20 cellular contexts compared by ENCODE assay signal in the genomic region with DNA sequence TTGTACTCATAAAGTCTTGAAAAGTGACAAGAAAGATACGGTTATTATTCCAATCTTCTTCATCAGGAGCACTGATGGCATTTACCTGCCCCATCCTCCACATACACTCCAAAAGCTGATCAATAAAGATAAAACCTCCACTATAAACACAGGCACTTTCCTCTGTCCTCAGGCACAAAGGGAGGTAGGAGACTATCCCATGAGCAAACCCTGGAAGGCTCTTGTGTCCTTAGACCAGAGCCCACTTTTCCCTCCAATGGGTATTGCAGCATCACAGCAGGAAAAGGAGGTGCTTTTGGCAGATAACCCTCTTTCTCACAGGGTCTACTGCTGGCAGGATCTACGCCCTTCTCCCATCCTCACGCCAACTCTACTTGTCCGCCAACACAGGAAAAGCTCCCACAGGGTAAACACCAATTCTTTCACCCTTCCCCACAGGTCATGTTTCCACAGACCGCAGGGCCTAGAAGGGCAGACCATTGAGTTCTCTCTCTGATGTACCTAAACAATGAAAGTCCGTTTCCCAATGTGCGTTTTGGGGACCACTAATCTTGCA. TPM values are rescaled to one million over a fixed set of nuclear protein-coding genes. Genes with fewer than 3 reads are reported as not detected.
A peak's percentile ranks its signal among the peaks of the same experiment; 100 is the strongest.
DNase-seq lines count a peak whose midpoint lies in the region; ATAC-seq and TF ChIP-seq lines count a peak whose summit lies in the region.
"Had no signal": no experiment of that assay in that cellular context is flagged by ENCODE, and none has a peak within 500 bp of the region (broad histone marks: within the 10 kb centered on the region; RNA-seq: fewer than 3 reads in every experiment).

No MANE protein-coding gene starts in this region.

- H3K4me2 ChIP-seq in neural progenitor cell, result peak overlapping the region; percentile 78

- peaks cover 10% of the 10 kb centered on the region for H3K36me3 Mint-ChIP-seq in activated naive CD4-positive, alpha-beta T cell treated with anti-CD3 and anti-CD28 coated beads, Interleukin-2, amount 50 U/mL, for 24 hours
- peaks cover 37% of the 10 kb centered on the region for H3K36me3 Mint-ChIP-seq in endothelial cell (ENCODE audit: low read depth, unreplicated experiment)
- H3K36me3 Mint-ChIP-seq in neural progenitor cell, result peaks cover 22% of the 10 kb centered on the region

- CTCF ChIA-PET in HEK293T (lab: Yijun Ruan, JAX), result interaction anchor here (0.6 kb wide), 1 partner anchor 89 kb away, joined by 3 read pairs; no protein-coding TSS in a partner anchor

- no peak overlapping the region for H3K9ac ChIP-seq in neural progenitor cell

- no peak overlapping the region for H2AFZ ChIP-seq in neural progenitor cell (replicated peaks)

- TF ChIP-seq CTCF in endothelial cell (IDR thresholded peaks at IDR 0.05; ENCODE audit: unreplicated experiment) (no peak), neural progenitor cell (IDR thresholded peaks at IDR 0.05) (no peak), upper lobe of right lung (IDR thresholded peaks at IDR 0.05) (no peak)

- H3K36me3 ChIP-seq in neural progenitor cell (peaks cover 12% of the 10 kb centered on the region), upper lobe of right lung (peaks cover 97% of the 10 kb centered on the region)

- no peaks in the 10 kb centered on the region for H3K79me2 ChIP-seq in neural progenitor cell (ENCODE audit: low read depth)

- no peak for DNase-seq in activated naive CD4-positive, alpha-beta T cell treated with anti-CD3 and anti-CD28 coated beads, Interleukin-2, amount 50 U/mL, for 16 hours
- DNase-seq in endothelial cell (ENCODE audit: low spot score), result no peak
- DNase-seq in neural progenitor cell (ENCODE audit: low spot score), result no peak
- DNase-seq in upper lobe of right lung, result no peak
- DNase-seq in NCI-H446 (lab: John Stamatoyannopoulos, UW), result no peak
- DNase-seq in HEK293T (ENCODE audit: extremely low spot score), result no peak
- DNase-seq: C1 segment of cervical spinal cord, COR-L47, DMS53, H7, IMR-90, NCI-H1436, NCI-H2081, NCI-H2227 treated with DMSO at 0.1 percent for 48 hours, NCI-H526, RPMI8226 had no signal

- no peaks in the 10 kb centered on the region for H3K9me3 Mint-ChIP-seq in activated naive CD4-positive, alpha-beta T cell treated with anti-CD3 and anti-CD28 coated beads, Interleukin-2, amount 50 U/mL, for 24 hours
- H3K9me3 Mint-ChIP-seq in endothelial cell (ENCODE audit: unreplicated experiment) (no peaks in the 10 kb centered on the region), neural progenitor cell (no peaks in the 10 kb centered on the region)

- H3K27ac ChIP-seq in neural progenitor cell (peak overlapping the region; percentile 78), upper lobe of right lung (no peak overlapping the region)
- H3K27ac ChIP-seq: SJSA1 had no signal

- H3K27me3 Mint-ChIP-seq in activated naive CD4-positive, alpha-beta T cell treated with anti-CD3 and anti-CD28 coated beads, Interleukin-2, amount 50 U/mL, for 24 hours, result no peaks in the 10 kb centered on the region
- H3K27me3 Mint-ChIP-seq in endothelial cell (ENCODE audit: unreplicated experiment) (peaks cover 3% of the 10 kb centered on the region), neural progenitor cell (ENCODE audit: insufficient read depth, low read depth) (no peaks in the 10 kb centered on the region)

- no peak overlapping the region for H3K4me3 Mint-ChIP-seq in activated naive CD4-positive, alpha-beta T cell treated with anti-CD3 and anti-CD28 coated beads, Interleukin-2, amount 50 U/mL, for 24 hours
- H3K4me3 Mint-ChIP-seq in endothelial cell (ENCODE audit: unreplicated experiment) (peak overlapping the region; percentile 25), neural progenitor cell (no peak overlapping the region)

- peaks cover 31% of the 10 kb centered on the region for H4K20me1 ChIP-seq in neural progenitor cell (ENCODE audit: low read depth)

- H3K4me3 ChIP-seq in neural progenitor cell (no peak overlapping the region), upper lobe of right lung (no peak overlapping the region)
- H3K4me3 ChIP-seq: SJSA1 had no signal

- no peaks in the 10 kb centered on the region for H3K27me3 ChIP-seq in neural progenitor cell
- no peaks in the 10 kb centered on the region for H3K27me3 ChIP-seq in upper lobe of right lung
- H3K27me3 ChIP-seq: SJSA1 had no signal

- peaks cover 41% of the 10 kb centered on the region for H3F3A ChIP-seq in neural progenitor cell (ENCODE audit: low read depth)

- peak; percentile 37 for ATAC-seq in upper lobe of right lung
- ATAC-seq in HG02678 (IDR thresholded peaks at IDR 0.05; ENCODE audit: unreplicated experiment), result no peak

- no peaks in the 10 kb centered on the region for H3K4me1 Mint-ChIP-seq in activated naive CD4-positive, alpha-beta T cell treated with anti-CD3 and anti-CD28 coated beads, Interleukin-2, amount 50 U/mL, for 24 hours
- H3K4me1 Mint-ChIP-seq in endothelial cell (ENCODE audit: unreplicated experiment) (peaks cover 8% of the 10 kb centered on the region), neural progenitor cell (no peaks in the 10 kb centered on the region)

- H3K4me1 ChIP-seq in neural progenitor cell (peaks cover 53% of the 10 kb centered on the region), upper lobe of right lung (peaks cover 5% of the 10 kb centered on the region)
- H3K4me1 ChIP-seq: SJSA1 had no signal

- H3K27ac Mint-ChIP-seq in activated naive CD4-positive, alpha-beta T cell treated with anti-CD3 and anti-CD28 coated beads, Interleukin-2, amount 50 U/mL, for 24 hours, result peak overlapping the region; percentile 32
- H3K27ac Mint-ChIP-seq in endothelial cell (ENCODE audit: unreplicated experiment) (peak overlapping the region; percentile 24), neural progenitor cell (no peak overlapping the region)

- POLR2A ChIA-PET in HEK293T (lab: Yijun Ruan, JAX), result no interaction called here

- no peaks in the 10 kb centered on the region for H3K9me3 ChIP-seq in neural progenitor cell (ENCODE audit: low read depth)
- no peaks in the 10 kb centered on the region for H3K9me3 ChIP-seq in upper lobe of right lung
- H3K9me3 ChIP-seq: SJSA1 had no signal

- intact Hi-C loops in upper lobe of right lung (cut with DNase I), result no loop called here

TF ChIP-seq in HEK293T, 16 proteins besides CTCF, POLR2A, EP300 and RAD21:
- TF ChIP-seq FOXA1 (IDR thresholded peaks at IDR 0.05), result no peak
- TF ChIP-seq ELF4 (IDR thresholded peaks at IDR 0.05), result no peak
- no peak for TF ChIP-seq LEF1 (IDR thresholded peaks at IDR 0.05; ENCODE audit: borderline replicate concordance)
- no peak for TF ChIP-seq FOXM1 (IDR thresholded peaks at IDR 0.05; ENCODE audit: borderline replicate concordance)
- no peak for TF ChIP-seq ZNF384 (IDR thresholded peaks at IDR 0.05)
- TF ChIP-seq SUZ12 (IDR thresholded peaks at IDR 0.05), result no peak
- no peak for TF ChIP-seq HDGF (IDR thresholded peaks at IDR 0.05; ENCODE audit: borderline replicate concordance)
- TF ChIP-seq L3MBTL2 (conservative IDR thresholded peaks at IDR 0.05), result no peak
- TF ChIP-seq FOXK2 (IDR thresholded peaks at IDR 0.05), result no peak
- TF ChIP-seq PKNOX1 (IDR thresholded peaks at IDR 0.05), result no peak
- no peak for TF ChIP-seq ARNT (IDR thresholded peaks at IDR 0.05)
- TF ChIP-seq TARDBP (IDR thresholded peaks at IDR 0.05), result no peak
- TF ChIP-seq SP1 (IDR thresholded peaks at IDR 0.05), result no peak
- TF ChIP-seq CTBP1 (IDR thresholded peaks at IDR 0.05; ENCODE audit: borderline replicate concordance), result no peak
- no peak for TF ChIP-seq BHLHE40 (IDR thresholded peaks at IDR 0.05; ENCODE audit: borderline replicate concordance)
- TF ChIP-seq NFRKB (IDR thresholded peaks at IDR 0.05), result no peak

RNA-seq across cellular contexts. Expression of gene NXPH3, which starts 28.7 kb away (rescaled TPM):
- 6.6 TPM for total RNA-seq in endothelial cell (ENCODE audit: unreplicated experiment)
- total RNA-seq in neural progenitor cell (ENCODE audit: low replicate concordance), result 3.6 and 10.7 TPM in 2 replicates
- total RNA-seq in upper lobe of right lung, result 6.3 TPM
- total RNA-seq: OCI-LY7 had no signal
